In the genomic region with DNA sequence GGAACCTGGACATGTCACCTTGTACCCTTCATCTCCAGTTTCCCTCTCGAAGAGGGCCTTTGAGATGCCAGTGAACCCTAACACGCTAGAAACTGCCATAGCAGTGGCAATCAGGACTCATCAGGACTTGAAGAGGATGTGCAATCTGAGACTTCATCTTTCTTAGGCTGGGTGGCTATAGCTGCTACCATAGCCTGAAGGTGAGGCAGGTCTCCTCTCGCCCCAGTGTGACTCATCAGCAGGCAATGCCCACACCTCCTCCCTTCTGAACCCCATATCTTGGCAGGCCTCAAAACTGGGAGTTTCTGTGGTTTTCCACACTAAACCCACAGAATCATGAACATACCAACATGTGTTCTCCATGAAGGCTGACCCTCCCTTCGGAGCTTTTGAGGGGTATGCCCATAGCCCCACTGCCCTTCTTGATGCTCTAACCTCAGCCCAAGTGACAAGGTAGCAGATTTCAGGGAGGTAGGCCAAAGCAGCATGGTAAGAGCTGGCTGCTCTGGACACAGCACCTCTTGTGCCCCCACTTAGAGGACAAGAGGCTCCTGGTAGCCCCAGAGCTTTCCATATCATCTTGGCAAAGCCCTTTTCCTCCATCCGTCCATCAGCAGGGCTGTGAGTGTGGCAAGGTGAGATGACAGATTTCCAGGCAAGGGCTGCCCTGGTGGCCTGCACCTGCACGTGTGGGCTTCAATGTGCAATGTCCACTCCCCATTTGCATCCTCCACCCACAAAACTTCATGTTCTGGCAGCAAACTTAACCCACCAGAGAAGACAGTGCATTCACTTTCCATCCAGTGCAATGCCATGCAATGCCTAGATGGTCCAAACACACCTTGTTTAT, we compare ENCODE assay signal across 1 cellular context.
TF ChIP-seq lines count a peak whose summit lies in the region.

No MANE protein-coding gene starts in this region.

TF ChIP-seq in HepG2, 621 proteins besides CTCF, POLR2A, EP300 and RAD21:
- TF ChIP-seq ZNF235 (CRISPR knock-in tag; IDR thresholded peaks at IDR 0.05; ENCODE audit: borderline replicate concordance): 0 out of 2 replicates have a peak, but pooled peaks have one; percentile 3
- peak; percentile 8 for TF ChIP-seq ZNF883 (CRISPR knock-in tag; IDR thresholded peaks at IDR 0.05; ENCODE audit: not compliant biosample characterization)
- 0 out of 2 replicates have a peak, but pooled peaks have one; percentile 27 for TF ChIP-seq BORCS8-MEF2B (CRISPR knock-in tag; IDR thresholded peaks at IDR 0.05)
- no peak for TF ChIP-seq ATF5 (CRISPR knock-in tag; IDR thresholded peaks at IDR 0.05; ENCODE audit: low read depth)
- TF ChIP-seq CAMTA2 (CRISPR knock-in tag; IDR thresholded peaks at IDR 0.05; ENCODE audit: borderline replicate concordance): peak; percentile 69; the same call in 1 of the 2 replicates
- 0 out of 2 replicates have a peak, but pooled peaks have one; percentile 3 for TF ChIP-seq ZNF501 (CRISPR knock-in tag; IDR thresholded peaks at IDR 0.05)
- TF ChIP-seq NR2F1 (CRISPR knock-in tag; IDR thresholded peaks at IDR 0.05): no peak
- no peak for TF ChIP-seq GATA4 (IDR thresholded peaks at IDR 0.05; ENCODE audit: borderline replicate concordance, low read depth)
- no peak for TF ChIP-seq EHMT2 (IDR thresholded peaks at IDR 0.05; ENCODE audit: borderline replicate concordance, low read depth, low read length)
- 0 out of 2 replicates have a peak, but pooled peaks have one; percentile 52 for TF ChIP-seq ZNF720 (CRISPR knock-in tag; IDR thresholded peaks at IDR 0.05)
- TF ChIP-seq FOSL2 (CRISPR knock-in tag; IDR thresholded peaks at IDR 0.05): peak; percentile 56; the same call in 1 of the 2 replicates
